Comparison of ENCODE assay signal across 8 cellular contexts in the genomic region with DNA sequence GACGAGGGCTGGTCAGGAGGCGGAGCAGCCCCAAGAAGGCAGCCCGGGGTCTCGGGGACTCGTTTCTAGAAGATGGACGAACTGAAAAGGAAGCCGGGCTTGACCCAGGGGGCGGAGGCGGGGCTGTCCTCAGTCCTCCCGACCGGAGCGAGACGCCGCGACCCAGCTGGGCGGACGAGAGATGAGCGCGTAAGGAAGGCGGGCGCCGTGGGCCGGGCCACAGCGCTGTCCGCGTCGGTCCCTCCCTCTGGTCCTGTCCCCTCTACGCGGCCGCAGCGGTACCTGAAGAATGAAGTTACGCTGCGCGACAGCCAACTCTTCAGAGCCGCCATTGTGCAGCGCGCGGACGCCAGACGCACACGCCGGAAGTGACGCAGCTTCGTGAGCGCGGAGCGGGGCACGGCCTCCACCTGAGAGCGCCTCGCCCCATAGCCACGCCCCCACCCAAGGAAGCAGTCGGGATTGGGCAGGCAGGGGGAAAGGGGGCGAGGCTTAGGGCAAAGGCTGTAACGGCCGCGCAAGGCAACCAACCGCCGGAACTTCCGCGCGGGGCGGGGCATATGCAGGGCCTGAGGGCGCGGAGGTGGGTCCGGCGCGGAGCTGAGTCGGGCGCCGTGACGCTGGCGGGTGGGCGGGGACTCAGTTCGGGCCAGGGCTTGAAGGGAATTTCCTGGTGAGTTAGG. TPM values are rescaled to one million over a fixed set of nuclear protein-coding genes. Genes with fewer than 3 reads are reported as not detected.
DNase-seq lines count a peak whose midpoint lies in the region; ATAC-seq and TF ChIP-seq lines count a peak whose summit lies in the region.

Gene DIABLO, minus strand, starts transcription at position 370 of the 683 bp plus-strand sequence. Its CDS starts 38 bp downstream, at position 332.

- H3K36me3 Mint-ChIP-seq in activated naive CD8-positive, alpha-beta T cell: peaks cover 2% of the 10 kb centered on the region

- no peaks in the 10 kb centered on the region for H3K9me3 Mint-ChIP-seq in activated naive CD8-positive, alpha-beta T cell (ENCODE audit: low read depth)

- 1% methylated on average over 25 to 61 of the region's 74 CpGs for WGBS in testis, 2 donors

- peak within 1 kb of the TSS; percentile 88 for H3K4me3 Mint-ChIP-seq in activated naive CD8-positive, alpha-beta T cell

- peak within 1 kb of the TSS; percentile 90 to 92 for H3K27ac ChIP-seq in testis

- ATAC-seq in HG02623 (IDR thresholded peaks at IDR 0.05; ENCODE audit: unreplicated experiment) (peak; percentile 94), omental fat pad (ENCODE audit: low FRiP score) (peak; percentile 99)

- H3K27me3 ChIP-seq in testis: no peaks in the 10 kb centered on the region

- TF ChIP-seq CTCF in GM10248 (IDR thresholded peaks at IDR 0.05; ENCODE audit: control extremely low read depth, extremely low read depth, low read depth, missing control alignments) (no peak), omental fat pad (IDR thresholded peaks at IDR 0.05) (no peak), testis (IDR thresholded peaks at IDR 0.05) (peak in 1 of 3 experiments; percentile 4)

- H3K27ac Mint-ChIP-seq in activated naive CD8-positive, alpha-beta T cell: peak within 1 kb of the TSS; percentile 79

- intact Hi-C loops in testis (cut with DNase I; ENCODE audit: low total_unique reads): no loop called here

- no peaks in the 10 kb centered on the region for H3K27me3 Mint-ChIP-seq in activated naive CD8-positive, alpha-beta T cell

- peak; percentile 90 for TF ChIP-seq POLR2A in testis (IDR thresholded peaks at IDR 0.05)

- POLR2A ChIA-PET in GM10248 (lab: Yijun Ruan, JAX): interaction anchor here (0.6 to 1.5 kb wide), 5 partner anchors 14 to 1234 kb away, joined by 3 to 5 read pairs (median 3); partner anchors contain the start of gene ZCCHC8

- peaks cover 49% of the 10 kb centered on the region for H3K4me1 Mint-ChIP-seq in activated naive CD8-positive, alpha-beta T cell (ENCODE audit: low read depth)

- H3K36me3 ChIP-seq in testis (ENCODE audit: low read depth, missing control alignments): no peaks in the 10 kb centered on the region

- peak within 1 kb of the TSS; percentile 80 to 97 for H3K4me3 ChIP-seq in testis

- DNase-seq in GM10248 (ENCODE audit: extremely low spot score) (peak; percentile 99), NCI-H1105 (lab: John Stamatoyannopoulos, UW) (peak; percentile 100), SKM-1 treated with dmso at 0.1 percent for 144 hours (lab: John Stamatoyannopoulos, UW; ENCODE audit: unreplicated experiment) (peak; percentile 82), glomerular endothelial cell (ENCODE audit: extremely low read depth, low read depth, low spot score) (peak; percentile 82), omental fat pad (ENCODE audit: low spot score) (peak; percentile 98), testis (peak; percentile 100)

- H3K9me3 ChIP-seq in testis: no peaks in the 10 kb centered on the region

- peaks cover 33% of the 10 kb centered on the region for H3K4me1 ChIP-seq in testis

- CTCF ChIA-PET in GM10248 (lab: Yijun Ruan, JAX): interaction anchor here (1.0 to 1.3 kb wide), 2 partner anchors 33 to 38 kb away, joined by 3 to 4 read pairs; no protein-coding TSS in a partner anchor

RNA-seq across cellular contexts. Expression of gene DIABLO, which starts in this region (rescaled TPM):
- total RNA-seq in glomerular endothelial cell (80.9 and 83.7 TPM in 2 replicates), omental fat pad (10 to 100 TPM; 40.7 to 54.3 (median 48.7) TPM), testis (100 to 1,000 TPM; 203 to 204 TPM)
- 138 TPM for polyA plus RNA-seq in testis (ENCODE audit: insufficient read depth, low read depth, low replicate concordance)

Comparison
In these comparisons a context has a peak if more than half of its experiments do, and no peak if none do; other contexts are left out.
1. Peak in every context shown above with its lines: DNase-seq, ATAC-seq, H3K4me3 ChIP-seq and H3K27ac ChIP-seq.